7 cellular contexts compared by ENCODE assay signal in the genomic region with DNA sequence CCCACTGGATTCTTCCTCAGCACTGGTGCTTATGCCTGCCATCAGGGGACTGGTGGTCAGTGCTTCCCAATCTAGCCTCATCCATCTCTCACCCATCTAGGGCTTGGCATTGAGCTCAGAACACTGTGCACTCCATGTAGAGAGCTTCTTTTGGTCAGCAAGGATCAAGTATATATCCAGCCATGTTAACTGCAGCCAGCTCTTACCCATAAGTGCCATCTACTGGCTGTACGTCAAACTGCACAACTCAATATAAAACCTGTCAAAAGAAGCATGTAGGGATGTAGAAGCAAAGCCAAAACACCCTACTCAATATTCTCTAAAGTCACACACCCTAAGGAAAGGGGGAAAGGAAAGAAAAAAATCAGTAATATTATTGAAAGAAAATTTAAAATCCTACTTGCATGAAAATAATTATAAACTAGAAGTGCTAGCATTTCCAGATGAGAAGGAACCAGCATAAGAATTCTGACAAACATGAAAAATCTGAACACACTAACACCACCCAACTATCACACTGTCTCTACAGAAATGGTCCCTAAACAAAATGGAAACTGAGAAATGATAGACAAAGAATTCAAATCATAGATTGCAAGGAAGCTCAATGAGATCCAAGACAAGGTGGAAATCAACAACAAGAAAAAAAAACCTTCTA.
DNase-seq lines count a peak whose midpoint lies in the region; ATAC-seq and TF ChIP-seq lines count a peak whose summit lies in the region.

No MANE protein-coding gene starts in this region.

- peak; percentile 92 for ATAC-seq in GM19452 (IDR thresholded peaks at IDR 0.05; ENCODE audit: unreplicated experiment)
- ATAC-seq in HG03378 (IDR thresholded peaks at IDR 0.05; ENCODE audit: unreplicated experiment), result peak; percentile 98
- ATAC-seq in left colon, result peak; percentile 40

- intact Hi-C loops in MCF 10A (cut with micrococcal nuclease), result loop anchor here (5.0 kb wide), 1 partner anchor 1381 kb away; no protein-coding TSS in a partner anchor
- intact Hi-C loops in left colon (cut with DNase I, micrococcal nuclease), result no loop called here

- no peaks in the 10 kb centered on the region for H3K36me3 Mint-ChIP-seq in MCF 10A (ENCODE audit: insufficient read depth, unreplicated experiment)

- BruUV-seq in MCF 10A (replicated peaks; lab: Mats Ljungman, UMichigan), result no TSS peak

- no peaks in the 10 kb centered on the region for H3K9me3 Mint-ChIP-seq in MCF 10A (ENCODE audit: unreplicated experiment)

- no peak overlapping the region for H3K27ac Mint-ChIP-seq in MCF 10A (ENCODE audit: low read depth, unreplicated experiment)

- DNase-seq in ELR (ENCODE audit: low read depth), result peak; percentile 21
- DNase-seq in NCI-H526 (lab: John Stamatoyannopoulos, UW), result peak; percentile 56 to 78
- DNase-seq in MCF 10A (ENCODE audit: unreplicated experiment), result peak; percentile 56
- DNase-seq in left colon, result no peak
- no peak for DNase-seq in mucosa of gallbladder (ENCODE audit: low spot score)

- no peak overlapping the region for H3K4me3 Mint-ChIP-seq in MCF 10A (ENCODE audit: unreplicated experiment)

- peak; percentile 62 for TF ChIP-seq CTCF in MCF 10A (IDR thresholded peaks at IDR 0.05; ENCODE audit: unreplicated experiment)

- peaks cover 52% of the 10 kb centered on the region for H3K27me3 Mint-ChIP-seq in MCF 10A (ENCODE audit: insufficient read depth, unreplicated experiment)

- CTCF ChIA-PET in MCF 10A (lab: Yijun Ruan, JAX), result interaction anchor here (0.5 to 1.4 kb wide), 32 partner anchors 10 to 1600 kb away, joined by 3 to 7 read pairs (median 3); no protein-coding TSS in a partner anchor

- no peaks in the 10 kb centered on the region for H3K4me1 Mint-ChIP-seq in MCF 10A (ENCODE audit: insufficient read depth, unreplicated experiment)

- POLR2A ChIA-PET in MCF 10A (lab: Yijun Ruan, JAX), result no interaction called here

Comparison
In these comparisons a context has a peak if more than half of its experiments do, and no peak if none do; other contexts are left out.
1. DNase-seq: peak in ELR (single experiment), NCI-H526 (2 of 2) and MCF 10A (single experiment); none in left colon (0 of 2) and mucosa of gallbladder (single experiment).
2. ATAC-seq: peak in every context shown above with its lines; median percentile 98 in HG03378; 92 in GM19452; 40 in left colon.